Comparison of ENCODE assay signal across 12 cellular contexts in genomic region chr5:36153299-36153677, GRCh38. TPM values are rescaled to one million over a fixed set of nuclear protein-coding genes. Genes with fewer than 3 reads are reported as not detected.
DNase-seq lines count a peak whose midpoint lies in the region; ATAC-seq, FAIRE-seq and TF ChIP-seq lines count a peak whose summit lies in the region.
"Had no signal": no experiment of that assay in that cellular context is flagged by ENCODE, and none has a peak within 500 bp of the region (broad histone marks: within the 10 kb centered on the region; RNA-seq: fewer than 3 reads in every experiment).

No MANE protein-coding gene starts in this region.

- H3K4me3 Mint-ChIP-seq in effector memory CD8-positive, alpha-beta T cell, result peak overlapping the region; percentile 2 to 95
- H3K4me3 Mint-ChIP-seq in osteocyte (ENCODE audit: unreplicated experiment), result peak overlapping the region; percentile 93

- H3K4me2 ChIP-seq in OCI-LY1 (ENCODE audit: low read length), result peak overlapping the region; percentile 95

- H3K4me1 Mint-ChIP-seq in effector memory CD8-positive, alpha-beta T cell (ENCODE audit: low read depth in 2 of 2), result peaks cover 40 to 55% of the 10 kb centered on the region in 2 donors
- H3K4me1 Mint-ChIP-seq in osteocyte (ENCODE audit: unreplicated experiment), result peaks cover 58% of the 10 kb centered on the region

- no peak for FAIRE-seq in frontal cortex (lab: Jason Lieb, UNC)
- FAIRE-seq: colon, GM12891, TTC549 had no signal

- no peak overlapping the region for H3K27ac Mint-ChIP-seq in effector memory CD8-positive, alpha-beta T cell
- H3K27ac Mint-ChIP-seq in osteocyte (ENCODE audit: unreplicated experiment), result peak overlapping the region; percentile 64

- no peak overlapping the region for H2AFZ ChIP-seq in OCI-LY1 (ENCODE audit: low read length)

- peak overlapping the region; percentile 83 for H3K9ac ChIP-seq in OCI-LY1 (ENCODE audit: low read length)

- H3K4me3 ChIP-seq in GM06990 (replicated peaks; ENCODE audit: low read depth, low read length) (peak overlapping the region; percentile 69), OCI-LY1 (ENCODE audit: low read depth, low read length, poor library complexity, severe bottlenecking) (peak overlapping the region; percentile 72)

- H3K36me3 ChIP-seq in GM06990 (ENCODE audit: control insufficient read depth, insufficient read depth, low read length), result peaks cover 2% of the 10 kb centered on the region; the same call in 1 of the 2 replicates
- H3K36me3 ChIP-seq in OCI-LY1 (ENCODE audit: insufficient read depth, low read length), result peaks cover 51% of the 10 kb centered on the region

- peaks cover 15% of the 10 kb centered on the region for H3K36me3 Mint-ChIP-seq in effector memory CD8-positive, alpha-beta T cell (ENCODE audit: insufficient read depth)
- H3K36me3 Mint-ChIP-seq in osteocyte (ENCODE audit: unreplicated experiment), result peaks cover 12% of the 10 kb centered on the region

- TF ChIP-seq CTCF in GM06990 (IDR thresholded peaks at IDR 0.05; ENCODE audit: insufficient read depth, low read length, poor library complexity, severe bottlenecking), result no peak
- no peak for TF ChIP-seq CTCF in OCI-LY1 (IDR thresholded peaks at IDR 0.05; ENCODE audit: low read length)
- no peak for TF ChIP-seq CTCF in osteocyte (IDR thresholded peaks at IDR 0.05)

- no peaks in the 10 kb centered on the region for H3K9me2 ChIP-seq in OCI-LY1 (ENCODE audit: low read depth, low read length)

- no peaks in the 10 kb centered on the region for H3K9me3 ChIP-seq in OCI-LY1 (ENCODE audit: low read length)

- H4K20me1 ChIP-seq in OCI-LY1 (ENCODE audit: insufficient read depth, low read length), result no peaks in the 10 kb centered on the region

- no peaks in the 10 kb centered on the region for H3F3A ChIP-seq in OCI-LY1 (ENCODE audit: insufficient read depth, low read length)

- H3K27me3 Mint-ChIP-seq in effector memory CD8-positive, alpha-beta T cell, result no peaks in the 10 kb centered on the region
- H3K27me3 Mint-ChIP-seq in osteocyte (ENCODE audit: unreplicated experiment), result no peaks in the 10 kb centered on the region

- H3K79me2 ChIP-seq in OCI-LY1 (ENCODE audit: insufficient read depth, low read length), result peaks cover 47% of the 10 kb centered on the region

- H3K27ac ChIP-seq in OCI-LY1 (ENCODE audit: low read depth, low read length, poor library complexity, severe bottlenecking), result no peak overlapping the region

- no peak for DNase-seq in GM06990 (ENCODE audit: extremely low read depth, insufficient read length)
- no peak for DNase-seq in effector memory CD8-positive, alpha-beta T cell
- DNase-seq in osteocyte (ENCODE audit: extremely low spot score, unreplicated experiment), result no peak
- no peak for DNase-seq in activated CD4-positive, alpha-beta T cell treated with anti-CD3 and anti-CD28 coated beads for 1 hour
- no peak for DNase-seq in frontal cortex (ENCODE audit: low spot score in 2 of 2)
- DNase-seq in posterior cingulate gyrus, result no peak
- DNase-seq: NCI-H1092 had no signal

- peaks cover 42% of the 10 kb centered on the region for H3K4me1 ChIP-seq in OCI-LY1 (ENCODE audit: insufficient read depth, low read length, severe bottlenecking)

- no peaks in the 10 kb centered on the region for H3K9me3 Mint-ChIP-seq in effector memory CD8-positive, alpha-beta T cell
- no peaks in the 10 kb centered on the region for H3K9me3 Mint-ChIP-seq in osteocyte (ENCODE audit: unreplicated experiment)

- H3K27me3 ChIP-seq in GM06990 (replicated peaks; ENCODE audit: control insufficient read depth, insufficient read depth, low read length), result no peaks in the 10 kb centered on the region
- no peaks in the 10 kb centered on the region for H3K27me3 ChIP-seq in OCI-LY1 (ENCODE audit: insufficient read depth, low read length)

- no peak for ATAC-seq in effector memory CD8-positive, alpha-beta T cell (replicated peaks)
- no peak for ATAC-seq in GM18502 (IDR thresholded peaks at IDR 0.05; ENCODE audit: poor library complexity, unreplicated experiment)

- intact Hi-C loops in posterior cingulate gyrus (cut with DNase I), result loop anchor here (5.0 kb wide), 2 partner anchors 89 to 724 kb away; partner anchors contain the start of genes NADK2 and NIPBL

RNA-seq across cellular contexts. Expression of gene SKP2, which starts 1.4 kb away (rescaled TPM):
- 28.4 and 28.9 TPM in 2 replicates for total RNA-seq in osteocyte
- 15.9 TPM for total RNA-seq in frontal cortex

RNA-seq across cellular contexts. Expression of gene LMBRD2, which starts 1.6 kb away (rescaled TPM):
- total RNA-seq in osteocyte (8.2 and 9.9 TPM in 2 replicates), frontal cortex (77.9 TPM)
